Comparison of ENCODE assay signal across 13 cellular contexts in the genomic region with DNA sequence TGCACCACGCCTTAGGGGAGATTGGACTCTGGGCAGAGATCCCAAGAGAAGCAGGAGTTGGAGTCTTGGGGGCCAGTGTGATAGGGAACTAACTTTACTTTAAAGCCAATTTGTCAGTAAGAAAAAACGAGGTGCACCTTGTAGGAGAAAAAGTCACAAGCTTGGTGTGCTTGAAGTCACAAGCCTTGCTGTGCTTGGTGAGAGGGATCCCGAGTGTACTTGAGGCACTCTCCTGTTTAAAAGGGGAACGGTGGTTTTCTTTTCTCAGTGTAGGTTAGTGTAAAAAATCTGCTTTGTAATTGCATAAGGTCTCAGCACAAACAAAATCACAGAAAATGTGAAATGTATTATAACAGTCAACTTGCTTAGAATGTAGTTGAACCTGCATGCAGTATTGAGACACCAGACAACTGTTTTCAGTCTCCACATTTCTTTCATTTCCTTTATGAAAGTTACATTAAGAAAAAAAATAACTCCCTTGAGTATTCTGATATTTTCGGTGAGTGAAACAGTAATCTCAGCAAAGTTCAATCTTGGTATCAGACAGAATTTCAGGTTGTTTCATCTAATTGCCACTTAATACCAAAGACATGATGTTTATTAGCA.
DNase-seq lines count a peak whose midpoint lies in the region; ATAC-seq lines count a peak whose summit lies in the region.
"Had no signal": no experiment of that assay in that cellular context is flagged by ENCODE, and none has a peak within 500 bp of the region (broad histone marks: within the 10 kb centered on the region; RNA-seq: fewer than 3 reads in every experiment).

No MANE protein-coding gene starts in this region.

- ATAC-seq in GM18502 (IDR thresholded peaks at IDR 0.05; ENCODE audit: poor library complexity, unreplicated experiment) (peak; percentile 62), GM19468 (IDR thresholded peaks at IDR 0.05; ENCODE audit: extremely low read depth, unreplicated experiment) (peak; percentile 40), HG03108 (IDR thresholded peaks at IDR 0.05; ENCODE audit: unreplicated experiment) (peak; percentile 53)
- ATAC-seq in activated naive CD8-positive, alpha-beta T cell treated with anti-CD3 and anti-CD28 coated beads, Interleukin-2, amount 50 U/mL, for 24 hours: no peak

- peak overlapping the region; percentile 15 for H3K27ac Mint-ChIP-seq in activated naive CD8-positive, alpha-beta T cell treated with anti-CD3 and anti-CD28 coated beads, Interleukin-2, amount 50 U/mL, for 24 hours
- H3K27ac Mint-ChIP-seq: nephron progenitor cell had no signal

- intact Hi-C loops in posterior vena cava (cut with DNase I): no loop called here

- peak overlapping the region; percentile 25 for H3K4me3 Mint-ChIP-seq in activated naive CD8-positive, alpha-beta T cell treated with anti-CD3 and anti-CD28 coated beads, Interleukin-2, amount 50 U/mL, for 24 hours
- H3K4me3 Mint-ChIP-seq: nephron progenitor cell had no signal

- no peaks in the 10 kb centered on the region for H3K9me3 Mint-ChIP-seq in activated naive CD8-positive, alpha-beta T cell treated with anti-CD3 and anti-CD28 coated beads, Interleukin-2, amount 50 U/mL, for 24 hours

- H3K36me3 Mint-ChIP-seq in activated naive CD8-positive, alpha-beta T cell treated with anti-CD3 and anti-CD28 coated beads, Interleukin-2, amount 50 U/mL, for 24 hours (ENCODE audit: low read depth): no peaks in the 10 kb centered on the region

- peaks cover 7% of the 10 kb centered on the region for H3K27me3 Mint-ChIP-seq in activated naive CD8-positive, alpha-beta T cell treated with anti-CD3 and anti-CD28 coated beads, Interleukin-2, amount 50 U/mL, for 24 hours

- peaks cover 42% of the 10 kb centered on the region for H3K4me1 Mint-ChIP-seq in activated naive CD8-positive, alpha-beta T cell treated with anti-CD3 and anti-CD28 coated beads, Interleukin-2, amount 50 U/mL, for 24 hours
- H3K4me1 Mint-ChIP-seq: nephron progenitor cell had no signal

- no peak for DNase-seq in activated naive CD8-positive, alpha-beta T cell treated with anti-CD3 and anti-CD28 coated beads, Interleukin-2, amount 50 U/mL, for 24 hours
- no peak for DNase-seq in posterior vena cava (ENCODE audit: low spot score)
- no peak for DNase-seq in activated gamma-delta T cell treated with Interleukin-2 at 50 U/mL for 16 hours
- no peak for DNase-seq in COR-L47 (lab: John Stamatoyannopoulos, UW)
- DNase-seq in A172 (ENCODE audit: low spot score): no peak
- DNase-seq: activated CD4-positive, alpha-beta T cell treated with anti-CD3 and anti-CD28 coated beads for 48 hours; amygdala; NCI-H1436 treated with DMSO at 0.1 percent for 48 hours; nephron progenitor cell; spleen had no signal
